In the genomic region with DNA sequence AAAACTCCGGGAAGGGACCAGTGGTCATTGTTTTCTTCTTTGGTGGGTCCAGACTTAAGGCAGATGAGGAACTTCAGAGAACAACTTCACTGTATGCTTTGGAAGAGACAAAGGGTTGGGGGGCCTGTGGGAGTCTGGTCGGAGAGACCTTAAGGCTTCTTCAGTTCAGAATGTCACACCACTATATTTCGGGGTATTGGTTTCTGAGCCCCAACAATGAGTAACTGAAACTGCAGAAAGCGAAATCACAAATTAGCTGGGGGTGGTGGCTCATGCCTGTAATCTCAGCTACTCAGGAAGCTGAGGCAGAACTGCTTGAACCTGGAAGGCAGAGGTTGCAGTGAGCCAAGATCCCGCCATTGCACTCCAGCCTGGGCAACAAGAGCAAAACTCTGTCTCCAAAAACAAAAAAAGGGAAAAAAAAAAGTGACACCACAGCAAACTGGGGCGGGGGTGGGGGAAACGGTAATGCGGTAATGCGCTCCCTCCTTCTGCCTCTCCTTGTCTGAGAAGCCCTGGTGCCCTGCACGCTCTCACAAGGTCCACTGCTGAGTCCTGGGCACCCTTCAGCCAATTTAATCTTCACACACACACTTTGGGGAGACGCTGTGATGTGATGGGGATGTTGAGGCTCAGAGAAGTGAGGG, we compare ENCODE assay signal across 8 cellular contexts. TPM values are rescaled to one million over a fixed set of nuclear protein-coding genes. Genes with fewer than 3 reads are reported as not detected.
DNase-seq lines count a peak whose midpoint lies in the region; ATAC-seq and TF ChIP-seq lines count a peak whose summit lies in the region.

No MANE protein-coding gene starts in this region.

- no peak for DNase-seq in HFFc6
- DNase-seq in psoas muscle: no peak
- DNase-seq in NCI-H2227 treated with DMSO at 0.1 percent for 48 hours (lab: John Stamatoyannopoulos, UW): no peak
- no peak for DNase-seq in OCI-LY7 (ENCODE audit: low spot score)

- H3K9me2 ChIP-seq in OCI-LY7 (ENCODE audit: insufficient read depth, low read length): no peaks in the 10 kb centered on the region

- H2AFZ ChIP-seq in OCI-LY7 (ENCODE audit: low read length): no peak overlapping the region

- CTCF ChIA-PET in OCI-LY7 (lab: Charles Lee; ENCODE audit: unreplicated experiment): no interaction called here

- H3K79me2 ChIP-seq in OCI-LY7 (ENCODE audit: insufficient read depth, low read depth, low read length): no peaks in the 10 kb centered on the region

- peak overlapping the region; percentile 88 for H3K27ac Mint-ChIP-seq in HFFc6

- peak overlapping the region; percentile 69 for H3K27ac ChIP-seq in cingulate gyrus (ENCODE audit: low read depth, low read length)
- peak overlapping the region; percentile 65 for H3K27ac ChIP-seq in psoas muscle
- no peak overlapping the region for H3K27ac ChIP-seq in OCI-LY7 (ENCODE audit: low read depth, low read length, poor library complexity, severe bottlenecking)

- H3K27me3 Mint-ChIP-seq in HFFc6 (ENCODE audit: insufficient read depth): peaks cover 4% of the 10 kb centered on the region

- no peaks in the 10 kb centered on the region for H4K20me1 ChIP-seq in OCI-LY7 (ENCODE audit: insufficient read depth, low read length)

- 47 to 70% (median 62%) methylated on average over 11 of the region's 11 CpGs for WGBS in psoas muscle, 3 donors

- peaks cover 55% of the 10 kb centered on the region for H3K4me1 Mint-ChIP-seq in HFFc6 (ENCODE audit: low read depth)

- intact Hi-C loops in psoas muscle (cut with DNase I) (loop anchor here in 1 of 2 donors (2.0 kb wide), 1 partner anchor 277 kb away; no protein-coding TSS in a partner anchor), OCI-LY7 (cut with micrococcal nuclease; ENCODE audit: unreplicated experiment) (loop anchor here (10.0 kb wide), 1 partner anchor 251 kb away; no protein-coding TSS in a partner anchor)

- H3K9me3 Mint-ChIP-seq in HFFc6: no peaks in the 10 kb centered on the region

- peak overlapping the region; percentile 56; the same call in 1 of the 2 replicates for H3K4me3 Mint-ChIP-seq in HFFc6

- no TSS peak for BruUV-seq in OCI-LY7 (replicated peaks; lab: Mats Ljungman, UMichigan)

- H3K4me2 ChIP-seq in OCI-LY7 (ENCODE audit: low read length): no peak overlapping the region

- H3K4me1 ChIP-seq in psoas muscle (peaks cover 33% of the 10 kb centered on the region), OCI-LY7 (ENCODE audit: insufficient read depth, low read length, poor library complexity, severe bottlenecking) (no peaks in the 10 kb centered on the region)

- no peaks in the 10 kb centered on the region for H3K36me3 ChIP-seq in psoas muscle (ENCODE audit: insufficient read depth in 1 of 2, low read depth in 1 of 2)
- no peaks in the 10 kb centered on the region for H3K36me3 ChIP-seq in OCI-LY7 (ENCODE audit: insufficient read depth, low read length)

- no peak for TF ChIP-seq CTCF in HFFc6 (IDR thresholded peaks at IDR 0.05)
- TF ChIP-seq CTCF in psoas muscle (IDR thresholded peaks at IDR 0.05): no peak
- no peak for TF ChIP-seq CTCF in OCI-LY7 (conservative IDR thresholded peaks at IDR 0.05; ENCODE audit: low read length)

- H3K4me3 ChIP-seq in psoas muscle (peak overlapping the region; percentile 34), OCI-LY7 (ENCODE audit: low read depth, low read length, poor library complexity, severe bottlenecking) (no peak overlapping the region)

- no peaks in the 10 kb centered on the region for H3K27me3 ChIP-seq in psoas muscle (ENCODE audit: insufficient read depth in 3 of 3, low read length in 2 of 3)

- ATAC-seq in GM18502 (IDR thresholded peaks at IDR 0.05; ENCODE audit: poor library complexity, unreplicated experiment): peak; percentile 43
- ATAC-seq in psoas muscle: no peak
- ATAC-seq in GM21360 (IDR thresholded peaks at IDR 0.05; ENCODE audit: unreplicated experiment): no peak
- no peak for ATAC-seq in GM19452 (IDR thresholded peaks at IDR 0.05; ENCODE audit: unreplicated experiment)

- no peaks in the 10 kb centered on the region for H3K36me3 Mint-ChIP-seq in HFFc6 (ENCODE audit: low read depth)

- POLR2A ChIA-PET in OCI-LY7 (lab: Charles Lee): no interaction called here

- H3K9me3 ChIP-seq in psoas muscle: no peaks in the 10 kb centered on the region
- H3K9me3 ChIP-seq in OCI-LY7 (ENCODE audit: low read length): no peaks in the 10 kb centered on the region

RNA-seq across cellular contexts. Expression of a gene that starts 2.2 kb away (rescaled TPM):
- total RNA-seq in HFFc6 (2021; fragmentation: NEBNext Ultra II Directional; extraction: Animal tissue kit (Norgen Biotek cat#: 25700)): 100 to 1,000 TPM in 4 of 6 experiments, 10 to 100 TPM in 2; 68.5 to 169 (median 145) TPM
- total RNA-seq in psoas muscle (10 to 100 TPM; 19.1 to 37.8 (median 26.7) TPM), OCI-LY7 (2022) (not detected in 2 replicates)
- polyA plus RNA-seq in psoas muscle: 10 to 100 TPM; 34.9 to 69.5 (median 42.5) TPM
- not detected in 2 replicates for total RNA-seq in OCI-LY7 (2014; rRNA removed; shearing (Covaris generic))

RNA-seq across cellular contexts. Expression of a gene that starts 7.7 kb away (rescaled TPM):
- total RNA-seq in HFFc6 (2021; fragmentation: NEBNext Ultra II Directional; extraction: Animal tissue kit (Norgen Biotek cat#: 25700)): 1 to 10 TPM; 2.6 to 4.5 (median 3.3) TPM
- total RNA-seq in psoas muscle (10 to 100 TPM in 1 of 4 donors, 1 to 10 TPM in 3; 5.8 to 11.9 (median 9.0) TPM), OCI-LY7 (2022) (not detected in 2 replicates)
- 10 to 100 TPM; 11.0 to 21.3 (median 14.8) TPM for polyA plus RNA-seq in psoas muscle
- not detected in 2 replicates for total RNA-seq in OCI-LY7 (2014; rRNA removed; shearing (Covaris generic))

RNA-seq across cellular contexts. Expression of a gene that starts 8.7 kb away (rescaled TPM):
- 1 to 10 TPM in 3 of 6 experiments, under 1 TPM in 3; 0.66 to 1.5 (median 1.2) TPM for total RNA-seq in HFFc6 (2021; fragmentation: NEBNext Ultra II Directional; extraction: Animal tissue kit (Norgen Biotek cat#: 25700))
- total RNA-seq in psoas muscle (10 to 100 TPM; 16.4 to 29.0 (median 21.3) TPM), OCI-LY7 (2022) (not detected in 2 replicates)
- polyA plus RNA-seq in psoas muscle: 10 to 100 TPM; 12.0 to 15.4 (median 15.2) TPM
- not detected in 2 replicates for total RNA-seq in OCI-LY7 (2014; rRNA removed; shearing (Covaris generic))

RNA-seq across cellular contexts. Expression of a gene that starts 54.0 kb away (rescaled TPM):
- not detected for total RNA-seq in HFFc6 (2021; fragmentation: NEBNext Ultra II Directional; extraction: Animal tissue kit (Norgen Biotek cat#: 25700))
- total RNA-seq in psoas muscle (not detected), OCI-LY7 (2022) (not detected in 2 replicates)
- under 1 TPM in 1 of 3 donors, not detected in 2; 0.82 TPM for polyA plus RNA-seq in psoas muscle
- not detected in 2 replicates for total RNA-seq in OCI-LY7 (2014; rRNA removed; shearing (Covaris generic))

Comparison
In these comparisons a context has a peak if more than half of its experiments do, and no peak if none do; other contexts are left out.
1. RNA of a gene that starts 2.2 kb away (total RNA-seq): 68.5 to 169 TPM in HFFc6 and 19.1 to 37.8 TPM in psoas muscle; not detected in OCI-LY7; every median in the first group is over 10 times any median in the second.
2. RNA of a gene that starts 8.7 kb away (total RNA-seq): 16.4 to 29.0 TPM in psoas muscle; 0.66 to 1.5 TPM in HFFc6 and not detected in OCI-LY7; every median in the first group is over 4 times any median in the second.